Comparison of ENCODE assay signal across 8 cellular contexts in the genomic region with DNA sequence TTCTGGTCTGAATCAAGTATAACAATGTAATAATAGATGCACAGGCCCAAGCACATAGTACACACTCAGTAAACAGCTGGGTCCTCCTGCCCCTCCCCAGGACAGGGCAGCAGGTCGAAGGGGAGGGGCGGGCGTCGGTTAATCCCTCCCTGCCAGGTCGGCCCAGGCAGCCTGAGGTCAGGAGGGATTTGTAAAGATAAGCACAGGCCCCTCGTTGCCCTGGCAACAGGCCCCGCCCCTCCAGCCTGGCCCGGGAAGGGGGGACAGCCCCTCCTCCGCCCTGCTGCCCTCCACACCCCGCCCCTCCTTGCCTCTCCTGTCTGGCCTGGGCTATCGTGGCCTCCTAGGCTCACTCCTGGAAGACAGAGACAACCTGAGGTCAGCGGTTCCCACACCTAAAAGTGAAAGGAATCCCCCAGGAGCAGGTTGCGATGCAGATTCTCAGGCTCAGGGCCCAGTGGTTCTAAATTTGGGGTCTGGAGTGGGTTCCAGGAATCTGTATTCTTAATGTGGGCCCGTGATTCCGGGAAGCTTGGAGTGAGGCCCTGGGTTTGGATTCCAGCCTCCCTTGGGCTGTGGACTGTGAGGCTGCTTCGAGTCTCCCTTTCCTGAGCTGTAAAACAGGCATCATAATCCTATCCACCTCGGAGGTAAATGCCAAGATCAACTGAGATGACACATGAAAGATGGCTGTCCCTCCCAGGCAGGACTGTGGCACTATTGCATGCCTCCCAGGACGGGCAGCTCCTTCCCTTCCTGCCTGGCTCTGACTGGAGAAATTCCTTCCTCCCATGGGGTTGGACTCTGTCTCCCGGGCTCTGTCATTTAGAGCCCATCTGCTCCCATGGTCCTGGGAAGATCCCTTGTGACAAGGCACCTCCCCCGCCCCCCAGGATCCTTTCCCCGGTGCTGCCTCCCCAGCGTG. TPM values are rescaled to one million over a fixed set of nuclear protein-coding genes. Genes with fewer than 3 reads are reported as not detected.
DNase-seq lines count a peak whose midpoint lies in the region; ATAC-seq, FAIRE-seq and TF ChIP-seq lines count a peak whose summit lies in the region.

No MANE protein-coding gene starts in this region.

- POLR2A ChIA-PET in activated CD4-positive, alpha-beta T cell treated with anti-CD3 and anti-CD28 coated beads, Interleukin-2, amount 10 ng/mL, durations not matched to agents 7 days and 5 days (lab: Charles Lee) = no interaction called here

- H3K27me3 Mint-ChIP-seq in activated CD4-positive, alpha-beta T cell treated with anti-CD3 and anti-CD28 coated beads, Interleukin-2, amount 10 ng/mL, durations not matched to agents 7 days and 5 days = peaks cover 3% of the 10 kb centered on the region

- H3K27ac ChIP-seq in uterus (peak overlapping the region; percentile 42 to 81), tibial nerve (no peak overlapping the region)

- TF ChIP-seq POLR2A in uterus (IDR thresholded peaks at IDR 0.05) = no peak
- TF ChIP-seq POLR2A in tibial nerve (IDR thresholded peaks at IDR 0.05) = no peak

- H3K36me3 Mint-ChIP-seq in activated CD4-positive, alpha-beta T cell treated with anti-CD3 and anti-CD28 coated beads, Interleukin-2, amount 10 ng/mL, durations not matched to agents 7 days and 5 days (ENCODE audit: low read depth) = no peaks in the 10 kb centered on the region

- ATAC-seq in left lobe of liver (peak; percentile 37), GM19035 (IDR thresholded peaks at IDR 0.05; ENCODE audit: unreplicated experiment) (no peak)

- H3K27me3 ChIP-seq in uterus = no peaks in the 10 kb centered on the region
- H3K27me3 ChIP-seq in tibial nerve = peaks cover 0 to 9% of the 10 kb centered on the region in 2 donors

- no peak for TF ChIP-seq EP300 in tibial nerve (IDR thresholded peaks at IDR 0.05)

- DNase-seq in D721Med (ENCODE audit: insufficient read length, low spot score) (peak; percentile 92), HT1080 (ENCODE audit: low read depth) (peak; percentile 44), left lobe of liver (ENCODE audit: low spot score) (no peak), uterus (peak; percentile 66 to 74), EL (no peak), tibial nerve (ENCODE audit: low spot score in 2 of 2) (no peak)
- peak; percentile 55 for DNase-seq in activated CD4-positive, alpha-beta T cell treated with anti-CD3 and anti-CD28 coated beads, Interleukin-2, amount 10 ng/mL, durations not matched to agents 7 days and 5 days

- no peak overlapping the region for H3K4me3 Mint-ChIP-seq in activated CD4-positive, alpha-beta T cell treated with anti-CD3 and anti-CD28 coated beads, Interleukin-2, amount 10 ng/mL, durations not matched to agents 7 days and 5 days

- no peak overlapping the region for H3K27ac Mint-ChIP-seq in activated CD4-positive, alpha-beta T cell treated with anti-CD3 and anti-CD28 coated beads, Interleukin-2, amount 10 ng/mL, durations not matched to agents 7 days and 5 days

- H3K4me3 ChIP-seq in uterus (no peak overlapping the region), tibial nerve (no peak overlapping the region)

- H3K36me3 ChIP-seq in uterus (no peaks in the 10 kb centered on the region), tibial nerve (no peaks in the 10 kb centered on the region)

- CTCF ChIA-PET in activated CD4-positive, alpha-beta T cell treated with anti-CD3 and anti-CD28 coated beads, Interleukin-2, amount 10 ng/mL, durations not matched to agents 7 days and 5 days (lab: Charles Lee) = interaction anchor here (0.7 to 2.8 kb wide), 4 partner anchors 9 to 19 kb away, joined by 3 to 10 read pairs (median 6); no protein-coding TSS in a partner anchor

- intact Hi-C loops in uterus (cut with DNase I; ENCODE audit: low total_unique reads) = no loop called here

- FAIRE-seq in D721Med (lab: Jason Lieb, UNC) = no peak

- no peaks in the 10 kb centered on the region for H3K9me3 ChIP-seq in uterus
- H3K9me3 ChIP-seq in tibial nerve = no peaks in the 10 kb centered on the region

- TF ChIP-seq CTCF in D721Med (IDR thresholded peaks at IDR 0.05; ENCODE audit: insufficient read depth, missing control alignments) = no peak
- TF ChIP-seq CTCF in uterus (IDR thresholded peaks at IDR 0.05) = no peak
- no peak for TF ChIP-seq CTCF in tibial nerve (IDR thresholded peaks at IDR 0.05)

- H3K4me1 ChIP-seq in uterus (peaks cover 0 to 5% of the 10 kb centered on the region in 2 donors), tibial nerve (peaks cover 0 to 38% (median 0%) of the 10 kb centered on the region in 4 donors)

- H3K9me3 Mint-ChIP-seq in activated CD4-positive, alpha-beta T cell treated with anti-CD3 and anti-CD28 coated beads, Interleukin-2, amount 10 ng/mL, durations not matched to agents 7 days and 5 days = no peaks in the 10 kb centered on the region

- WGBS in tibial nerve, 2 donors = 32 to 35% methylated on average over 20 to 22 of the region's 22 CpGs

- H3K4me1 Mint-ChIP-seq in activated CD4-positive, alpha-beta T cell treated with anti-CD3 and anti-CD28 coated beads, Interleukin-2, amount 10 ng/mL, durations not matched to agents 7 days and 5 days = peaks cover 26% of the 10 kb centered on the region

RNA-seq across cellular contexts. Expression of gene CRB2, which starts 4.4 kb away (rescaled TPM):
- not detected in 2 replicates for total RNA-seq in HT1080 (2014; rRNA removed; shearing (Covaris generic))
- polyA plus RNA-seq in HT1080 (2015; cell fraction: cytosol; rRNA removed) = not detected in 2 replicates
- polyA plus RNA-seq in HT1080 (2015; cell fraction: nucleus; rRNA removed) = 0.05 TPM in 1 of 2 replicates, not detected in the other
- not detected for total RNA-seq in activated CD4-positive, alpha-beta T cell treated with anti-CD3 and anti-CD28 coated beads, Interleukin-2, amount 10 ng/mL, durations not matched to agents 7 days and 5 days
- total RNA-seq in left lobe of liver = not detected
- 10 to 100 TPM in 1 of 4 donors, 1 to 10 TPM in 3; 2.2 to 19.4 (median 3.1) TPM for total RNA-seq in uterus
- total RNA-seq in tibial nerve = under 1 TPM in 2 of 4 donors, not detected in 2; under 0.01 to 0.44 TPM

Comparison
In these comparisons a context has a peak if more than half of its experiments do, and no peak if none do; other contexts are left out.
1. DNase-seq: peak in D721Med (single experiment), HT1080 (single experiment), activated CD4-positive, alpha-beta T cell treated with anti-CD3 and anti-CD28 coated beads, Interleukin-2, amount 10 ng/mL, durations not matched to agents 7 days and 5 days (single experiment) and uterus (2 of 2); none in left lobe of liver (single experiment), EL (single experiment) and tibial nerve (0 of 2).
2. H3K27ac ChIP-seq: peak in uterus (2 of 2); none in tibial nerve (0 of 4).